Comparison of ENCODE assay signal across 1 cellular context in the genomic region with DNA sequence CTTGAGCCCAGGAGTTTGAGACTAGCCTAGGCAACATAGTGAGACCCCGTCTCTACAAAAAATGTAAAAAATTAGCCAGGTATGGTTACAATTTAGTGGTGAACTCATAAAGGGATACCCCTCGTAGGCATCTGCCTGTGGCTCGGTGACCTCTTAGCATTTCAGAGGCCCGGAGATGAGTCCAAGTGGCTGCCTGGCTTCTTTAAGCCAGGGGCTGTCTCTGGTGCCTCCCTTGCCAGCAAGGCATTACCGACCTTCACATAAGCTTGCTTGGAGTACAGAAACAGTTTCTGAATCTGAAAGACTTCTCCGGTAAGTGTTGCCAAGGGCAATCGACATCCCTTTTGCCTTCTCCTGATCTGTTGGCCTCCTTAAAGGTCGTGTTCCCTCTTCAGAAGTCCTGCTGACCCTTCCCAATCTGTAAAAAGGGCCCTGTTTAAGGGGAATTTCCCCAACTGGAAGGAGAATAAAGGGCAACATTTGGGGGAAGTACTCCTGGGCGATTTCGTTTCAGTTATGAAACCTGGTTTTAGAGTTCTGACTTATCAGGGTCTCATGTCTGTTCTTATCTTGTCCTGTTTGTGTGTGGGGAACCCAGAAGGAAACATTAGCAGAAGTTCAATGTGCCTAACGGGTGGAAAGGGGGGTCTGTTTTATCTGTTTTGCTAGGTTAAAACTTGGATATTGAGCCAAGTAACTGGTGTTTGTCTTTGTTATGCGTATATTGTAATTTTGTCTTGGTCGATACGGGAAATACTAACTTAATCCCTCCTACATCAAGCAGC.
TF ChIP-seq lines count a peak whose summit lies in the region.

No MANE protein-coding gene starts in this region.

TF ChIP-seq in GM12878, 131 proteins besides CTCF, POLR2A, EP300 and RAD21:
- TF ChIP-seq MYC (IDR thresholded peaks at IDR 0.05; ENCODE audit: insufficient read depth, insufficient read length, insufficient replicate concordance, low read length, severe bottlenecking) (no peak), FOS (IDR thresholded peaks at IDR 0.05; ENCODE audit: borderline replicate concordance, extremely low read depth, insufficient read length) (no peak), MTA2 (IDR thresholded peaks at IDR 0.05; ENCODE audit: low read depth) (no peak), SPI1 (IDR thresholded peaks at IDR 0.05; ENCODE audit: borderline replicate concordance, insufficient read depth, low read depth, low read length) (no peak), TAF1 (IDR thresholded peaks at IDR 0.05; ENCODE audit: borderline replicate concordance, low read depth, low read length) (no peak), ZNF274 (IDR thresholded peaks at IDR 0.05; ENCODE audit: insufficient read depth, insufficient read length) (no peak)
- TF ChIP-seq, protein P1, sequence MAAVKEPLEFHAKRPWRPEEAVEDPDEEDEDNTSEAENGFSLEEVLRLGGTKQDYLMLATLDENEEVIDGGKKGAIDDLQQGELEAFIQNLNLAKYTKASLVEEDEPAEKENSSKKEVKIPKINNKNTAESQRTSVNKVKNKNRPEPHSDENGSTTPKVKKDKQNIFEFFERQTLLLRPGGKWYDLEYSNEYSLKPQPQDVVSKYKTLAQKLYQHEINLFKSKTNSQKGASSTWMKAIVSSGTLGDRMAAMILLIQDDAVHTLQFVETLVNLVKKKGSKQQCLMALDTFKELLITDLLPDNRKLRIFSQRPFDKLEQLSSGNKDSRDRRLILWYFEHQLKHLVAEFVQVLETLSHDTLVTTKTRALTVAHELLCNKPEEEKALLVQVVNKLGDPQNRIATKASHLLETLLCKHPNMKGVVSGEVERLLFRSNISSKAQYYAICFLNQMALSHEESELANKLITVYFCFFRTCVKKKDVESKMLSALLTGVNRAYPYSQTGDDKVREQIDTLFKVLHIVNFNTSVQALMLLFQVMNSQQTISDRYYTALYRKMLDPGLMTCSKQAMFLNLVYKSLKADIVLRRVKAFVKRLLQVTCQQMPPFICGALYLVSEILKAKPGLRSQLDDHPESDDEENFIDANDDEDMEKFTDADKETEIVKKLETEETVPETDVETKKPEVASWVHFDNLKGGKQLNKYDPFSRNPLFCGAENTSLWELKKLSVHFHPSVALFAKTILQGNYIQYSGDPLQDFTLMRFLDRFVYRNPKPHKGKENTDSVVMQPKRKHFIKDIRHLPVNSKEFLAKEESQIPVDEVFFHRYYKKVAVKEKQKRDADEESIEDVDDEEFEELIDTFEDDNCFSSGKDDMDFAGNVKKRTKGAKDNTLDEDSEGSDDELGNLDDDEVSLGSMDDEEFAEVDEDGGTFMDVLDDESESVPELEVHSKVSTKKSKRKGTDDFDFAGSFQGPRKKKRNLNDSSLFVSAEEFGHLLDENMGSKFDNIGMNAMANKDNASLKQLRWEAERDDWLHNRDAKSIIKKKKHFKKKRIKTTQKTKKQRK (IDR thresholded peaks at IDR 0.05; ENCODE audit: low read depth, low read length), result no peak
- TF ChIP-seq, protein P2, sequence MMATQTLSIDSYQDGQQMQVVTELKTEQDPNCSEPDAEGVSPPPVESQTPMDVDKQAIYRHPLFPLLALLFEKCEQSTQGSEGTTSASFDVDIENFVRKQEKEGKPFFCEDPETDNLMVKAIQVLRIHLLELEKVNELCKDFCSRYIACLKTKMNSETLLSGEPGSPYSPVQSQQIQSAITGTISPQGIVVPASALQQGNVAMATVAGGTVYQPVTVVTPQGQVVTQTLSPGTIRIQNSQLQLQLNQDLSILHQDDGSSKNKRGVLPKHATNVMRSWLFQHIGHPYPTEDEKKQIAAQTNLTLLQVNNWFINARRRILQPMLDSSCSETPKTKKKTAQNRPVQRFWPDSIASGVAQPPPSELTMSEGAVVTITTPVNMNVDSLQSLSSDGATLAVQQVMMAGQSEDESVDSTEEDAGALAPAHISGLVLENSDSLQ (IDR thresholded peaks at IDR 0.05), result no peak
- TF ChIP-seq, protein P3, sequence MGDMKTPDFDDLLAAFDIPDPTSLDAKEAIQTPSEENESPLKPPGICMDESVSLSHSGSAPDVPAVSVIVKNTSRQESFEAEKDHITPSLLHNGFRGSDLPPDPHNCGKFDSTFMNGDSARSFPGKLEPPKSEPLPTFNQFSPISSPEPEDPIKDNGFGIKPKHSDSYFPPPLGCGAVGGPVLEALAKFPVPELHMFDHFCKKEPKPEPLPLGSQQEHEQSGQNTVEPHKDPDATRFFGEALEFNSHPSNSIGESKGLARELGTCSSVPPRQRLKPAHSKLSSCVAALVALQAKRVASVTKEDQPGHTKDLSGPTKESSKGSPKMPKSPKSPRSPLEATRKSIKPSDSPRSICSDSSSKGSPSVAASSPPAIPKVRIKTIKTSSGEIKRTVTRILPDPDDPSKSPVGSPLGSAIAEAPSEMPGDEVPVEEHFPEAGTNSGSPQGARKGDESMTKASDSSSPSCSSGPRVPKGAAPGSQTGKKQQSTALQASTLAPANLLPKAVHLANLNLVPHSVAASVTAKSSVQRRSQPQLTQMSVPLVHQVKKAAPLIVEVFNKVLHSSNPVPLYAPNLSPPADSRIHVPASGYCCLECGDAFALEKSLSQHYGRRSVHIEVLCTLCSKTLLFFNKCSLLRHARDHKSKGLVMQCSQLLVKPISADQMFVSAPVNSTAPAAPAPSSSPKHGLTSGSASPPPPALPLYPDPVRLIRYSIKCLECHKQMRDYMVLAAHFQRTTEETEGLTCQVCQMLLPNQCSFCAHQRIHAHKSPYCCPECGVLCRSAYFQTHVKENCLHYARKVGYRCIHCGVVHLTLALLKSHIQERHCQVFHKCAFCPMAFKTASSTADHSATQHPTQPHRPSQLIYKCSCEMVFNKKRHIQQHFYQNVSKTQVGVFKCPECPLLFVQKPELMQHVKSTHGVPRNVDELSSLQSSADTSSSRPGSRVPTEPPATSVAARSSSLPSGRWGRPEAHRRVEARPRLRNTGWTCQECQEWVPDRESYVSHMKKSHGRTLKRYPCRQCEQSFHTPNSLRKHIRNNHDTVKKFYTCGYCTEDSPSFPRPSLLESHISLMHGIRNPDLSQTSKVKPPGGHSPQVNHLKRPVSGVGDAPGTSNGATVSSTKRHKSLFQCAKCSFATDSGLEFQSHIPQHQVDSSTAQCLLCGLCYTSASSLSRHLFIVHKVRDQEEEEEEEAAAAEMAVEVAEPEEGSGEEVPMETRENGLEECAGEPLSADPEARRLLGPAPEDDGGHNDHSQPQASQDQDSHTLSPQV (IDR thresholded peaks at IDR 0.05), result no peak
- TF ChIP-seq, protein P4, sequence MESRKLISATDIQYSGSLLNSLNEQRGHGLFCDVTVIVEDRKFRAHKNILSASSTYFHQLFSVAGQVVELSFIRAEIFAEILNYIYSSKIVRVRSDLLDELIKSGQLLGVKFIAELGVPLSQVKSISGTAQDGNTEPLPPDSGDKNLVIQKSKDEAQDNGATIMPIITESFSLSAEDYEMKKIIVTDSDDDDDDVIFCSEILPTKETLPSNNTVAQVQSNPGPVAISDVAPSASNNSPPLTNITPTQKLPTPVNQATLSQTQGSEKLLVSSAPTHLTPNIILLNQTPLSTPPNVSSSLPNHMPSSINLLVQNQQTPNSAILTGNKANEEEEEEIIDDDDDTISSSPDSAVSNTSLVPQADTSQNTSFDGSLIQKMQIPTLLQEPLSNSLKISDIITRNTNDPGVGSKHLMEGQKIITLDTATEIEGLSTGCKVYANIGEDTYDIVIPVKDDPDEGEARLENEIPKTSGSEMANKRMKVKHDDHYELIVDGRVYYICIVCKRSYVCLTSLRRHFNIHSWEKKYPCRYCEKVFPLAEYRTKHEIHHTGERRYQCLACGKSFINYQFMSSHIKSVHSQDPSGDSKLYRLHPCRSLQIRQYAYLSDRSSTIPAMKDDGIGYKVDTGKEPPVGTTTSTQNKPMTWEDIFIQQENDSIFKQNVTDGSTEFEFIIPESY (IDR thresholded peaks at IDR 0.05), result no peak
TF ChIP-seq in GM12878: peak in this region for 0.
